ENCODE assay signal across 14 cellular contexts in the genomic region with DNA sequence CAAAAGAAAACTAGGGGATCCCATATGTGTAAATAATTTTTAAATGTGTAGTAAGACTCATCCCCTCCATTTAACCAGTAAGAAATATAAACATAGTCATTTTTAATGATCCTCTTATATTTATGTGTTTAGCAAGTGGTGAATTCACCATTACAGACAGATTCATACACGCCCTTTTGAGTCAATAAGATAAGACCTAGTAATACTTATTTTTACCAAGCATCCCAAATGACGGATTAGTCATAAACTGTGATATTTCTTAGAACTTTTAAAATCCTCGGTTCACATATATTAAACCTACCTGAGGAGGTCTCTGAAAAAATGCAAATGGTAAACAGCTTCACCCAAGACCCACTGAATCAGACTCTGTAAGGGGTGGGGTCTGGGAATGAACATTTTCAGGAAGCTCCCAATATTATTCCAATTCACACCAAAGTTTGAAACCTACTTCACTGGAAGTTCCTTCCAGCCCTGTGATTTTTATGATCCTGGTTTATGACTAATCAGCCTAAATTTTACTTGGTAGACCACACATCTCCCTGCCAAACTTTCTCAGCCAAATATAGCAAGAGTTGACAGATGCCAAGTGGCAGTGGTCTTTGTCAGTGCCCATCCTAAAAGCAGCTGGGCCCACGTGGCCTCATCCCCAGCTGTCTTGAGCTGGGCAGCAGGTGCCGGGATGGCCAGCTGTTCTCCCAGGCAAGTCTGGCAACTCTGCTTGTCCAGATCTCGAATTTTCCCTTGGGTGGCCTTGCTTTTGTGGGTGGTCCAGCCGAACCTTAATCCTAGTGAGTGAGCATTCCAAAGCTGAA.
DNase-seq lines count a peak whose midpoint lies in the region; ATAC-seq and TF ChIP-seq lines count a peak whose summit lies in the region.
"Had no signal": no experiment of that assay in that cellular context is flagged by ENCODE, and none has a peak within 500 bp of the region (broad histone marks: within the 10 kb centered on the region; RNA-seq: fewer than 3 reads in every experiment).

No MANE protein-coding gene starts in this region.

- H3K4me3 ChIP-seq in MG63 (no peak overlapping the region), fibroblast of mammary gland (ENCODE audit: control insufficient read depth, low read depth, low read length) (no peak overlapping the region), body of pancreas (no peak overlapping the region)
- no peak overlapping the region for H3K4me3 ChIP-seq in effector memory CD4-positive, alpha-beta T cell (ENCODE audit: insufficient read depth, low read depth, low read length, poor library complexity, severe bottlenecking)

- H3K4me3 Mint-ChIP-seq in activated CD4-positive, alpha-beta T cell treated with anti-CD3 and anti-CD28 coated beads, Interleukin-2, amount 10 ng/mL, durations not matched to agents 24 days and 14 days: no peak overlapping the region
- H3K4me3 Mint-ChIP-seq: activated CD8-positive, alpha-beta T cell treated with anti-CD3 and anti-CD28 coated beads for 36 hours; naive B cell; stimulated activated effector memory CD8-positive, alpha-beta T cell treated with anti-CD3 and anti-CD28 coated beads, Interleukin-12 subunit alpha, Interleukin-12 subunit beta, amount 100 ng/mL, for 72 hours had no signal

- no peaks in the 10 kb centered on the region for H3K27me3 Mint-ChIP-seq in activated CD4-positive, alpha-beta T cell treated with anti-CD3 and anti-CD28 coated beads, Interleukin-2, amount 10 ng/mL, durations not matched to agents 24 days and 14 days
- H3K27me3 Mint-ChIP-seq: activated CD8-positive, alpha-beta T cell treated with anti-CD3 and anti-CD28 coated beads for 36 hours; naive B cell had no signal

- TF ChIP-seq POLR2A in body of pancreas (IDR thresholded peaks at IDR 0.05): no peak

- peak; percentile 12 for DNase-seq in GM03348 (ENCODE audit: low spot score)
- DNase-seq in MG63: peak; percentile 91
- peak; percentile 79 for DNase-seq in fibroblast of mammary gland (ENCODE audit: low read depth)
- DNase-seq in sciatic nerve (ENCODE audit: low spot score): no peak
- no peak for DNase-seq in effector memory CD4-positive, alpha-beta T cell
- DNase-seq in body of pancreas: no peak
- DNase-seq in activated CD4-positive, alpha-beta T cell treated with anti-CD3 and anti-CD28 coated beads, Interleukin-2, amount 10 ng/mL, durations not matched to agents 24 days and 14 days: no peak
- DNase-seq: activated CD8-positive, alpha-beta T cell treated with anti-CD3 and anti-CD28 coated beads for 36 hours; aorta; naive B cell; NCI-H2029; SIG-M5; stimulated activated CD4-positive, alpha-beta T cell treated with anti-CD3 and anti-CD28 coated beads, Interleukin-4, amount 100 ng/mL, for 4 hours had no signal

- WGBS in body of pancreas, 2 donors: 64 to 66% methylated on average over 6 to 7 of the region's 7 CpGs

- TF ChIP-seq CTCF in fibroblast of mammary gland (conservative IDR thresholded peaks at IDR 0.05; ENCODE audit: control insufficient read depth, insufficient read depth, low read depth, low read length): no peak
- TF ChIP-seq CTCF in body of pancreas (IDR thresholded peaks at IDR 0.05): no peak

- peak; percentile 42 for ATAC-seq in sciatic nerve
- no peak for ATAC-seq in body of pancreas
- ATAC-seq: activated CD8-positive, alpha-beta T cell treated with anti-CD3 and anti-CD28 coated beads for 36 hours; stimulated activated effector memory CD8-positive, alpha-beta T cell treated with anti-CD3 and anti-CD28 coated beads, Interleukin-12 subunit alpha, Interleukin-12 subunit beta, amount 100 ng/mL, for 72 hours had no signal

- H3K36me3 ChIP-seq in MG63: no peaks in the 10 kb centered on the region
- no peaks in the 10 kb centered on the region for H3K36me3 ChIP-seq in effector memory CD4-positive, alpha-beta T cell (ENCODE audit: control insufficient read depth, insufficient read depth, low read length)
- H3K36me3 ChIP-seq in body of pancreas (replicated peaks in 1 of 2; ENCODE audit: insufficient read depth in 1 of 2, low read depth in 2 of 2): no peaks in the 10 kb centered on the region

- H3K9me3 ChIP-seq in MG63 (no peaks in the 10 kb centered on the region), body of pancreas (no peaks in the 10 kb centered on the region)
- no peaks in the 10 kb centered on the region for H3K9me3 ChIP-seq in effector memory CD4-positive, alpha-beta T cell (ENCODE audit: control insufficient read depth, low read length)

- H3K4me1 ChIP-seq in effector memory CD4-positive, alpha-beta T cell (ENCODE audit: control insufficient read depth, insufficient read depth, low read length, poor library complexity, severe bottlenecking): no peaks in the 10 kb centered on the region
- no peaks in the 10 kb centered on the region for H3K4me1 ChIP-seq in body of pancreas

- intact Hi-C loops in sciatic nerve (cut with DNase I) (no loop called here), body of pancreas (cut with DNase I) (no loop called here)
- intact Hi-C loops in activated CD4-positive, alpha-beta T cell treated with anti-CD3 and anti-CD28 coated beads, Interleukin-2, amount 10 ng/mL, durations not matched to agents 24 days and 14 days (cut with micrococcal nuclease): no loop called here

- H3K27ac ChIP-seq in effector memory CD4-positive, alpha-beta T cell (ENCODE audit: insufficient read depth, low read length, poor library complexity, severe bottlenecking): no peak overlapping the region
- H3K27ac ChIP-seq in body of pancreas: no peak overlapping the region

- peaks cover 3% of the 10 kb centered on the region for H3K4me1 Mint-ChIP-seq in activated CD4-positive, alpha-beta T cell treated with anti-CD3 and anti-CD28 coated beads, Interleukin-2, amount 10 ng/mL, durations not matched to agents 24 days and 14 days
- H3K4me1 Mint-ChIP-seq: naive B cell; stimulated activated effector memory CD8-positive, alpha-beta T cell treated with anti-CD3 and anti-CD28 coated beads, Interleukin-12 subunit alpha, Interleukin-12 subunit beta, amount 100 ng/mL, for 72 hours had no signal

- H3K27me3 ChIP-seq in MG63: no peaks in the 10 kb centered on the region
- H3K27me3 ChIP-seq in effector memory CD4-positive, alpha-beta T cell (replicated peaks; ENCODE audit: control insufficient read depth, insufficient read depth, low read length, poor library complexity, severe bottlenecking): no peaks in the 10 kb centered on the region
- H3K27me3 ChIP-seq in body of pancreas: no peaks in the 10 kb centered on the region

- no peaks in the 10 kb centered on the region for H3K9me3 Mint-ChIP-seq in activated CD4-positive, alpha-beta T cell treated with anti-CD3 and anti-CD28 coated beads, Interleukin-2, amount 10 ng/mL, durations not matched to agents 24 days and 14 days
- H3K9me3 Mint-ChIP-seq: activated CD8-positive, alpha-beta T cell treated with anti-CD3 and anti-CD28 coated beads for 36 hours; naive B cell; stimulated activated effector memory CD8-positive, alpha-beta T cell treated with anti-CD3 and anti-CD28 coated beads, Interleukin-12 subunit alpha, Interleukin-12 subunit beta, amount 100 ng/mL, for 72 hours had no signal

- no peaks in the 10 kb centered on the region for H3K36me3 Mint-ChIP-seq in activated CD4-positive, alpha-beta T cell treated with anti-CD3 and anti-CD28 coated beads, Interleukin-2, amount 10 ng/mL, durations not matched to agents 24 days and 14 days (ENCODE audit: low read depth)
- H3K36me3 Mint-ChIP-seq: naive B cell; stimulated activated effector memory CD8-positive, alpha-beta T cell treated with anti-CD3 and anti-CD28 coated beads, Interleukin-12 subunit alpha, Interleukin-12 subunit beta, amount 100 ng/mL, for 72 hours had no signal

- no peak overlapping the region for H3K27ac Mint-ChIP-seq in activated CD4-positive, alpha-beta T cell treated with anti-CD3 and anti-CD28 coated beads, Interleukin-2, amount 10 ng/mL, durations not matched to agents 24 days and 14 days
- H3K27ac Mint-ChIP-seq: activated CD8-positive, alpha-beta T cell treated with anti-CD3 and anti-CD28 coated beads for 36 hours; naive B cell; stimulated activated effector memory CD8-positive, alpha-beta T cell treated with anti-CD3 and anti-CD28 coated beads, Interleukin-12 subunit alpha, Interleukin-12 subunit beta, amount 100 ng/mL, for 72 hours had no signal

Comparison
In these comparisons a context has a peak if more than half of its experiments do, and no peak if none do; other contexts are left out.
1. DNase-seq: peak in GM03348 (single experiment), MG63 (single experiment) and fibroblast of mammary gland (single experiment); none in sciatic nerve (single experiment), effector memory CD4-positive, alpha-beta T cell (0 of 3), body of pancreas (0 of 4) and activated CD4-positive, alpha-beta T cell treated with anti-CD3 and anti-CD28 coated beads, Interleukin-2, amount 10 ng/mL, durations not matched to agents 24 days and 14 days (single experiment).